17 cellular contexts compared by ENCODE assay signal in the genomic region with DNA sequence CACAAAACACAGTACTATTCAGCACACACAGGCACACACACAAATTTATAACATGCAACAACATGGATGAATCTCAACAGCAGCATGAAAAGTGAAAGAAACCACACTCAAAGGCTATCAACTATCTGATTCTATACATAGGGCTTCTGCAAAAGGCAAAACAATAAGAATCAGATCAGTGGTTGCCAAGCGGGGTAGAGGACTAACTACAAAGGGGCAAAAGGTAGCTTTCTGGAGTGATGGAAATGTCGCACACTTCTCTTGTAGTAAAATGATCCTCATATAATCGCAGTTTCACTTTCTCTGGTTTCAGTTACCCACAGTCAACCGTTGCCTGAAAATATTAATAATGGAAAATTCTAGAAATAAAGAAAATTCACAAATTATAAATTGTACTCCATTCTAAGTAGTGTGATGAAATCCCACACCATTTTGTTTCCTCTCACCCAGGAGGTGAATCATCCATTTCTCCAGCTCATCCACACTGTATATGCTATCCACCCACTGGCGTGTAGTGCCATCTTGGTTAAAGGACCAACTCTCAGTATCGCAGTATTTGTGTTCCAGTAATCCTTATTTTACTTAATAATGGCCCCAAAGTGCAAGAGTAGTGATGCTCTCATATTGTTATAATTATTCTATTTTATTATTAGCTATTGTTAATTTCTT.
"Had no signal": no experiment of that assay in that cellular context is flagged by ENCODE, and none has a peak within 500 bp of the region (broad histone marks: within the 10 kb centered on the region; RNA-seq: fewer than 3 reads in every experiment).

No MANE protein-coding gene starts in this region.

- H3K4me3 ChIP-seq: colonic mucosa, dorsolateral prefrontal cortex, esophagus squamous epithelium, pancreas, psoas muscle, right atrium auricular region, transverse colon had no signal

- DNase-seq: activated CD4-positive, alpha-beta memory T cell treated with anti-CD3 and anti-CD28 coated beads, Interleukin-2, amount 10 ng/mL, durations not matched to agents 7 days and 5 days; activated effector memory CD4-positive, alpha-beta T cell treated with Interleukin-2 at 50 U/mL for 16 hours; activated naive CD4-positive, alpha-beta T cell treated with anti-CD3 and anti-CD28 coated beads, Interleukin-2, amount 50 U/mL, for 16 hours; activated T-cell treated with anti-CD3 and anti-CD28 coated beads, Interleukin-2, amount 50 U/mL, for 1 hour; colonic mucosa; dorsolateral prefrontal cortex; esophagus squamous epithelium; heart left ventricle; islet precursor cell; left cardiac atrium; mesenchymal stem cell; pancreas; psoas muscle; SK-N-SH; transverse colon; WERI-Rb-1 had no signal
